Comparison of ENCODE assay signal across 1 cellular context in genomic region chr2:68428746-68429145, GRCh38.
A peak's percentile ranks its signal among the peaks of the same experiment; 100 is the strongest.
TF ChIP-seq lines count a peak whose summit lies in the region.

No MANE protein-coding gene starts in this region.

TF ChIP-seq in K562, 482 proteins besides CTCF, POLR2A, EP300 and RAD21:
- TF ChIP-seq ZNF175 (CRISPR knock-in tag; IDR thresholded peaks at IDR 0.05; ENCODE audit: low read depth) (peak; percentile 16; the same call in 1 of the 2 replicates), RNF2 (IDR thresholded peaks at IDR 0.05) (no peak), ZNF655 (CRISPR knock-in tag; IDR thresholded peaks at IDR 0.05) (no peak), TAF1 (IDR thresholded peaks at IDR 0.05; ENCODE audit: control insufficient read depth, extremely low read depth, insufficient read depth, low read length, severe bottlenecking) (no peak), ZNF695 (CRISPR knock-in tag; IDR thresholded peaks at IDR 0.05) (no peak), ZNF830 (CRISPR knock-in tag; IDR thresholded peaks at IDR 0.05) (no peak), ZNF740 (CRISPR knock-in tag; IDR thresholded peaks at IDR 0.05) (no peak), ZNF740 (tag; IDR thresholded peaks at IDR 0.05) (0 out of 4 replicates have a peak, but pooled peaks of 1 of the 2 experiments have one; percentile 22), MLX (CRISPR knock-in tag; conservative IDR thresholded peaks at IDR 0.05) (no peak), RERE (CRISPR knock-in tag; IDR thresholded peaks at IDR 0.05; ENCODE audit: borderline replicate concordance) (no peak), KLF6 (CRISPR knock-in tag; IDR thresholded peaks at IDR 0.05; ENCODE audit: borderline replicate concordance) (peak; percentile 33; the same call in 1 of the 2 replicates), POLR2AphosphoS2 (IDR thresholded peaks at IDR 0.05; ENCODE audit: low read length) (no peak), HMG20A (CRISPR knock-in tag; conservative IDR thresholded peaks at IDR 0.05) (no peak), MCM3 (IDR thresholded peaks at IDR 0.05) (no peak), MAFF (IDR thresholded peaks at IDR 0.05; ENCODE audit: low read length) (no peak)
